In genomic region chr2:87476936-87477335, GRCh38 we compare ENCODE assay signal across 8 cellular contexts.
DNase-seq lines count a peak whose midpoint lies in the region; ATAC-seq, FAIRE-seq and TF ChIP-seq lines count a peak whose summit lies in the region.
"Not testable (repeated sequence)": the region's sequence is repeated elsewhere in the genome, so short reads cannot be mapped to it uniquely, and the experiment has no call there.

No MANE protein-coding gene starts in this region.

- FAIRE-seq in astrocyte (lab: Jason Lieb, UNC): not testable (repeated sequence)

- not testable (repeated sequence) for H3K4me1 ChIP-seq in OCI-LY7 (ENCODE audit: insufficient read depth, low read length, poor library complexity, severe bottlenecking); astrocyte (ENCODE audit: insufficient read depth, low read length)

- not testable (repeated sequence) for H3K9me3 ChIP-seq in OCI-LY7 (ENCODE audit: low read length); astrocyte (ENCODE audit: insufficient read depth, low read depth, low read length)

- not testable (repeated sequence) for H3K9me3 Mint-ChIP-seq in activated T-helper 17 cell treated with anti-CD3 and anti-CD28 coated beads, Interleukin-2, amount 50 U/mL, for 72 hours; astrocyte (ENCODE audit: unreplicated experiment); immature natural killer cell

- H3K4me3 Mint-ChIP-seq in activated T-helper 17 cell treated with anti-CD3 and anti-CD28 coated beads, Interleukin-2, amount 50 U/mL, for 72 hours: peak overlapping the region; percentile 77
- not testable (repeated sequence) for H3K4me3 Mint-ChIP-seq in astrocyte (ENCODE audit: unreplicated experiment)
- H3K4me3 Mint-ChIP-seq in immature natural killer cell: peak overlapping the region in 1 of 5 donors; percentile 36

- not testable (repeated sequence) for H3K79me2 ChIP-seq in OCI-LY7 (ENCODE audit: insufficient read depth, low read depth, low read length)
- H3K79me2 ChIP-seq in astrocyte (ENCODE audit: insufficient read depth, low read length): peaks cover 69% of the 10 kb centered on the region

- BruUV-seq in OCI-LY7 (replicated peaks; lab: Mats Ljungman, UMichigan): not testable (repeated sequence)

- POLR2A ChIA-PET in OCI-LY7 (lab: Charles Lee): not testable (repeated sequence)

- H3K36me3 ChIP-seq in OCI-LY7 (ENCODE audit: insufficient read depth, low read length); astrocyte (ENCODE audit: insufficient read depth, low read length): not testable (repeated sequence)

- intact Hi-C loops in OCI-LY7 (cut with micrococcal nuclease; ENCODE audit: unreplicated experiment): not testable (repeated sequence)

- peak overlapping the region; percentile 93 for H3K27ac Mint-ChIP-seq in activated T-helper 17 cell treated with anti-CD3 and anti-CD28 coated beads, Interleukin-2, amount 50 U/mL, for 72 hours
- peak overlapping the region; percentile 54 for H3K27ac Mint-ChIP-seq in astrocyte (ENCODE audit: unreplicated experiment)
- peak overlapping the region; percentile 30 to 91 (median 70) for H3K27ac Mint-ChIP-seq in immature natural killer cell

- H3K27ac ChIP-seq in OCI-LY7 (ENCODE audit: low read depth, low read length, poor library complexity, severe bottlenecking); astrocyte (ENCODE audit: low read depth, low read length): not testable (repeated sequence)

- not testable (repeated sequence) for TF ChIP-seq CTCF in OCI-LY7 (conservative IDR thresholded peaks at IDR 0.05; ENCODE audit: low read length); astrocyte (IDR thresholded peaks at IDR 0.05; ENCODE audit: insufficient read depth, low read depth, low read length)

- not testable (repeated sequence) for H3K27me3 Mint-ChIP-seq in activated T-helper 17 cell treated with anti-CD3 and anti-CD28 coated beads, Interleukin-2, amount 50 U/mL, for 72 hours; astrocyte (ENCODE audit: low read depth, unreplicated experiment); immature natural killer cell (ENCODE audit: low read depth in 3 of 3)

- not testable (repeated sequence) for H3K4me3 ChIP-seq in OCI-LY7 (ENCODE audit: low read depth, low read length, poor library complexity, severe bottlenecking); astrocyte (ENCODE audit: insufficient read depth, low read depth, low read length)

- CTCF ChIA-PET in OCI-LY7 (lab: Charles Lee; ENCODE audit: unreplicated experiment): not testable (repeated sequence)

- H3K9ac ChIP-seq in astrocyte (ENCODE audit: low read length): not testable (repeated sequence)

- not testable (repeated sequence) for H3K27me3 ChIP-seq in astrocyte (ENCODE audit: insufficient read depth, low read length)

- not testable (repeated sequence) for H2AFZ ChIP-seq in OCI-LY7 (ENCODE audit: low read length); astrocyte (ENCODE audit: low read depth, low read length)

- DNase-seq in A172 (ENCODE audit: low spot score): peak; percentile 28
- DNase-seq in OCI-LY7 (ENCODE audit: low spot score); immature natural killer cell: not testable (repeated sequence)
- peak; percentile 40 to 48 for DNase-seq in activated CD4-positive, alpha-beta T cell treated with anti-CD3 and anti-CD28 coated beads, Interleukin-2, amount 50 U/mL, for 24 hours (ENCODE audit: low read depth in 1 of 2, low spot score in 1 of 2)
- DNase-seq in astrocyte (ENCODE audit: low read depth): peak; percentile 32
- DNase-seq in stimulated activated CD4-positive, alpha-beta T cell treated with anti-CD3 and anti-CD28 coated beads, Interleukin-1b, Interleukin-23, amount 100 ng/mL, for 48 hours: peak; percentile 58

- 0 out of 2 replicates have a peak overlapping the region, but pooled peaks have one; percentile 9 for H3K4me2 ChIP-seq in OCI-LY7 (ENCODE audit: low read length)
- H3K4me2 ChIP-seq in astrocyte (ENCODE audit: low read length): not testable (repeated sequence)

- H3K4me1 Mint-ChIP-seq in activated T-helper 17 cell treated with anti-CD3 and anti-CD28 coated beads, Interleukin-2, amount 50 U/mL, for 72 hours: not testable (repeated sequence)
- H3K4me1 Mint-ChIP-seq in astrocyte (ENCODE audit: low read depth, unreplicated experiment) (peaks cover 17% of the 10 kb centered on the region), immature natural killer cell (peaks cover 12 to 14% of the 10 kb centered on the region in 2 donors)

- not testable (repeated sequence) for H3K9me2 ChIP-seq in OCI-LY7 (ENCODE audit: insufficient read depth, low read length)

- peak; percentile 46 for ATAC-seq in GM21423 (IDR thresholded peaks at IDR 0.05; ENCODE audit: unreplicated experiment)
- ATAC-seq in activated T-helper 17 cell treated with anti-CD3 and anti-CD28 coated beads, Interleukin-2, amount 50 U/mL, for 72 hours (replicated peaks): peak; percentile 88

- H4K20me1 ChIP-seq in OCI-LY7 (ENCODE audit: insufficient read depth, low read length): not testable (repeated sequence)
- peaks cover 34% of the 10 kb centered on the region for H4K20me1 ChIP-seq in astrocyte (ENCODE audit: insufficient read depth, low read length)

- H3K36me3 Mint-ChIP-seq in activated T-helper 17 cell treated with anti-CD3 and anti-CD28 coated beads, Interleukin-2, amount 50 U/mL, for 72 hours (ENCODE audit: low read depth): peaks cover 35% of the 10 kb centered on the region
- not testable (repeated sequence) for H3K36me3 Mint-ChIP-seq in astrocyte (ENCODE audit: low read depth, unreplicated experiment); immature natural killer cell
